22 cellular contexts compared by ENCODE assay signal in the genomic region with DNA sequence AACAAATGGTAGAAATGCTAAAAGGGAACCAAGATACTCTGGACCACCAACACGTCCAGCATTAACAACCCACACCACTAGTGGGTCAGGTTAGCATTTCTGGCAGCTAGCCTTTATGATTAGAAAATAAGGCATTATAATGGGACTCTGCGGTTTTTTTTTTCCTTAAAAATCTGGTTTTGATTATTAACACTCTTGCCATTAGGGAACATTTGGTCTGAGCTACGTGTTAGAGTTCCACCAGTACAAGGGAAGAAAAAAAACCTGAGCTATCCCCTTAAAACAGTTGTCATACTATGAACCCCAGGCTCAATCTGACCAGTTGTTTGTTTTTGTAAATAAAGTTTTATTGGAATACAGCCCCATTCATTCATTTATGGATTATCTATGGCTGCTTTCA.
"Had no signal": no experiment of that assay in that cellular context is flagged by ENCODE, and none has a peak within 500 bp of the region (broad histone marks: within the 10 kb centered on the region; RNA-seq: fewer than 3 reads in every experiment).

No MANE protein-coding gene starts in this region.

- H3K4me3 Mint-ChIP-seq: naive thymus-derived CD4-positive, alpha-beta T cell; natural killer cell treated with Interleukin-12 subunit alpha and Interleukin-12 subunit beta and Interleukin-15 and Interleukin-18, amount 100 ng/mL, for 72 hours; stimulated activated effector memory CD8-positive, alpha-beta T cell treated with anti-CD3 and anti-CD28 coated beads, Interleukin-12 subunit alpha, Interleukin-12 subunit beta, amount 100 ng/mL, for 72 hours; stimulated activated naive CD8-positive, alpha-beta T cell treated with anti-CD3 and anti-CD28 coated beads, Interleukin-15, Interleukin-2, amounts not matched to agents 100 ng/mL and 50 ng/mL, for 24 hours; type B pancreatic cell had no signal

- H3K27ac ChIP-seq: left ventricle myocardium inferior, ovary, right atrium auricular region, right lobe of liver, skin epidermis, suprapubic skin, thoracic aorta, tibial nerve, uterus had no signal

- H3K4me1 Mint-ChIP-seq: naive thymus-derived CD4-positive, alpha-beta T cell; stimulated activated effector memory CD8-positive, alpha-beta T cell treated with anti-CD3 and anti-CD28 coated beads, Interleukin-12 subunit alpha, Interleukin-12 subunit beta, amount 100 ng/mL, for 72 hours had no signal

- H3K27me3 ChIP-seq: ovary, right atrium auricular region, right lobe of liver, suprapubic skin, tibial nerve, uterus had no signal

- H3K36me3 Mint-ChIP-seq: naive thymus-derived CD4-positive, alpha-beta T cell; natural killer cell treated with Interleukin-12 subunit alpha and Interleukin-12 subunit beta and Interleukin-15 and Interleukin-18, amount 100 ng/mL, for 72 hours; stimulated activated effector memory CD8-positive, alpha-beta T cell treated with anti-CD3 and anti-CD28 coated beads, Interleukin-12 subunit alpha, Interleukin-12 subunit beta, amount 100 ng/mL, for 72 hours; type B pancreatic cell had no signal

- H3K4me3 ChIP-seq: left ventricle myocardium inferior, lung, mucosa of descending colon, ovary, right atrium auricular region, right lobe of liver, skin epidermis, suprapubic skin, thoracic aorta, tibial nerve, uterus had no signal

- ATAC-seq: mucosa of descending colon; naive thymus-derived CD4-positive, alpha-beta T cell; natural killer cell treated with Interleukin-12 subunit alpha and Interleukin-12 subunit beta and Interleukin-15 and Interleukin-18, amount 100 ng/mL, for 72 hours; right lobe of liver; stimulated activated effector memory CD8-positive, alpha-beta T cell treated with anti-CD3 and anti-CD28 coated beads, Interleukin-12 subunit alpha, Interleukin-12 subunit beta, amount 100 ng/mL, for 72 hours had no signal

- H3K4me1 ChIP-seq: right atrium auricular region, right lobe of liver, suprapubic skin, uterus had no signal

- H3K27ac Mint-ChIP-seq: naive thymus-derived CD4-positive, alpha-beta T cell; natural killer cell treated with Interleukin-12 subunit alpha and Interleukin-12 subunit beta and Interleukin-15 and Interleukin-18, amount 100 ng/mL, for 72 hours; progenitor cell of endocrine pancreas; stimulated activated effector memory CD8-positive, alpha-beta T cell treated with anti-CD3 and anti-CD28 coated beads, Interleukin-12 subunit alpha, Interleukin-12 subunit beta, amount 100 ng/mL, for 72 hours; stimulated activated naive CD8-positive, alpha-beta T cell treated with anti-CD3 and anti-CD28 coated beads, Interleukin-15, Interleukin-2, amounts not matched to agents 100 ng/mL and 50 ng/mL, for 24 hours; type B pancreatic cell had no signal

- H3K9me3 ChIP-seq: left ventricle myocardium inferior, mucosa of descending colon, ovary, right atrium auricular region, right lobe of liver, suprapubic skin, thoracic aorta, tibial nerve, uterus had no signal

- H3K9me3 Mint-ChIP-seq: natural killer cell treated with Interleukin-12 subunit alpha and Interleukin-12 subunit beta and Interleukin-15 and Interleukin-18, amount 100 ng/mL, for 72 hours; stimulated activated effector memory CD8-positive, alpha-beta T cell treated with anti-CD3 and anti-CD28 coated beads, Interleukin-12 subunit alpha, Interleukin-12 subunit beta, amount 100 ng/mL, for 72 hours; stimulated activated naive CD8-positive, alpha-beta T cell treated with anti-CD3 and anti-CD28 coated beads, Interleukin-15, Interleukin-2, amounts not matched to agents 100 ng/mL and 50 ng/mL, for 24 hours; type B pancreatic cell had no signal

- DNase-seq: islet precursor cell; left ventricle myocardium inferior; mesendoderm; midbrain; mucosa of descending colon; naive thymus-derived CD4-positive, alpha-beta T cell; ovary; right lobe of liver; stimulated activated CD4-positive, alpha-beta T cell treated with anti-CD3 and anti-CD28 coated beads, Interleukin-4, amount 100 ng/mL, for 24 hours; stimulated activated naive CD4-positive, alpha-beta T cell; uterus had no signal

- H3K36me3 ChIP-seq: left ventricle myocardium inferior, ovary, right atrium auricular region, right lobe of liver, suprapubic skin, thoracic aorta, tibial nerve, uterus had no signal
